In genomic region chrX:103607385-103608304, GRCh38 we compare ENCODE assay signal across 9 cellular contexts. TPM values are rescaled to one million over a fixed set of nuclear protein-coding genes. Genes with fewer than 3 reads are reported as not detected.
A peak's percentile ranks its signal among the peaks of the same experiment; 100 is the strongest.
DNase-seq lines count a peak whose midpoint lies in the region; ATAC-seq and TF ChIP-seq lines count a peak whose summit lies in the region.
"Had no signal": no experiment of that assay in that cellular context is flagged by ENCODE, and none has a peak within 500 bp of the region (broad histone marks: within the 10 kb centered on the region; RNA-seq: fewer than 3 reads in every experiment).

Gene TCEAL3 (plus strand): TSS chrX:103607963. CDS start chrX:103609065, 1,102 bp downstream.

- DNase-seq in A673 (ENCODE audit: low spot score): peak; percentile 27
- peak; percentile 35 for DNase-seq in NCI-H774 (lab: John Stamatoyannopoulos, UW)
- peak; percentile 26 for DNase-seq in activated naive CD8-positive, alpha-beta T cell treated with anti-CD3 and anti-CD28 coated beads, Interleukin-2, amount 50 U/mL, for 24 hours
- DNase-seq in Right ventricle myocardium superior: peak; percentile 65
- DNase-seq in osteocyte (ENCODE audit: extremely low spot score, unreplicated experiment): peak; percentile 87
- no peak for DNase-seq in foreskin melanocyte

- ATAC-seq in GM18505 (IDR thresholded peaks at IDR 0.05; ENCODE audit: unreplicated experiment) (peak; percentile 84), HG02981 (IDR thresholded peaks at IDR 0.05; ENCODE audit: unreplicated experiment) (peak; percentile 69), Right ventricle myocardium superior (ENCODE audit: poor library complexity) (peak; percentile 97)
- peak; percentile 73 for ATAC-seq in activated naive CD8-positive, alpha-beta T cell treated with anti-CD3 and anti-CD28 coated beads, Interleukin-2, amount 50 U/mL, for 24 hours
- ATAC-seq: HCT116 had no signal

- peak within 1 kb of the TSS; percentile 76 for H3K4me3 Mint-ChIP-seq in activated naive CD8-positive, alpha-beta T cell treated with anti-CD3 and anti-CD28 coated beads, Interleukin-2, amount 50 U/mL, for 24 hours
- H3K4me3 Mint-ChIP-seq in osteocyte (ENCODE audit: unreplicated experiment): peak within 1 kb of the TSS; percentile 81

- POLR2A ChIA-PET in A673 (lab: Charles Lee; ENCODE audit: low non-redundant PET): no interaction called here

- no peaks in the 10 kb centered on the region for H3K9me3 ChIP-seq in A673 (ENCODE audit: low read depth, low read length, poor library complexity, severe bottlenecking)

- peak within 1 kb of the TSS; percentile 61 for H3K27ac ChIP-seq in A673 (ENCODE audit: low read depth, low read length, poor library complexity, severe bottlenecking)

- H3K27ac Mint-ChIP-seq in activated naive CD8-positive, alpha-beta T cell treated with anti-CD3 and anti-CD28 coated beads, Interleukin-2, amount 50 U/mL, for 24 hours: peak within 1 kb of the TSS; percentile 42
- H3K27ac Mint-ChIP-seq in osteocyte (ENCODE audit: unreplicated experiment): peak within 1 kb of the TSS; percentile 90

- intact Hi-C loops in A673 (cut with micrococcal nuclease; ENCODE audit: unreplicated experiment) (no loop called here), Right ventricle myocardium superior (cut with DNase I) (no loop called here)

- H3K4me1 ChIP-seq in A673 (ENCODE audit: insufficient read depth, low read length, poor library complexity, severe bottlenecking): no peaks in the 10 kb centered on the region

- H3K36me3 Mint-ChIP-seq in activated naive CD8-positive, alpha-beta T cell treated with anti-CD3 and anti-CD28 coated beads, Interleukin-2, amount 50 U/mL, for 24 hours (ENCODE audit: low read depth): peaks cover 2% of the 10 kb centered on the region
- H3K36me3 Mint-ChIP-seq in osteocyte (ENCODE audit: unreplicated experiment): peaks cover 1% of the 10 kb centered on the region

- peaks cover 3% of the 10 kb centered on the region for H3K27me3 ChIP-seq in A673 (replicated peaks; ENCODE audit: insufficient read depth, low read depth, low read length, poor library complexity)

- no TSS peak for BruUV-seq in A673 (replicated peaks; lab: Mats Ljungman, UMichigan)

- H3K27me3 Mint-ChIP-seq in activated naive CD8-positive, alpha-beta T cell treated with anti-CD3 and anti-CD28 coated beads, Interleukin-2, amount 50 U/mL, for 24 hours: peaks cover 5% of the 10 kb centered on the region
- no peaks in the 10 kb centered on the region for H3K27me3 Mint-ChIP-seq in osteocyte (ENCODE audit: unreplicated experiment)

- no peaks in the 10 kb centered on the region for H3K36me3 ChIP-seq in A673 (ENCODE audit: insufficient read depth, low read length, poor library complexity, severe bottlenecking)

- TF ChIP-seq CTCF in A673 (conservative IDR thresholded peaks at IDR 0.05; ENCODE audit: low read depth, low read length) (no peak), osteocyte (IDR thresholded peaks at IDR 0.05) (no peak)

- CTCF ChIA-PET in A673 (lab: Charles Lee): interaction anchor here (0.6 kb wide), 1 partner anchor 14 kb away, joined by 3 read pairs; no protein-coding TSS in a partner anchor

- TF ChIP-seq POLR2A in GM18505 (IDR thresholded peaks at IDR 0.05; ENCODE audit: borderline replicate concordance, extremely low read depth, insufficient read depth, insufficient read length): no peak

- H3K9me3 Mint-ChIP-seq in activated naive CD8-positive, alpha-beta T cell treated with anti-CD3 and anti-CD28 coated beads, Interleukin-2, amount 50 U/mL, for 24 hours: no peaks in the 10 kb centered on the region
- H3K9me3 Mint-ChIP-seq in osteocyte (ENCODE audit: unreplicated experiment): peaks cover 14% of the 10 kb centered on the region

- H3K4me3 ChIP-seq in A673 (ENCODE audit: low read depth, low read length, poor library complexity, severe bottlenecking): peak within 1 kb of the TSS; percentile 58

- peaks cover 5% of the 10 kb centered on the region for H3K4me1 Mint-ChIP-seq in activated naive CD8-positive, alpha-beta T cell treated with anti-CD3 and anti-CD28 coated beads, Interleukin-2, amount 50 U/mL, for 24 hours
- peaks cover 17% of the 10 kb centered on the region for H3K4me1 Mint-ChIP-seq in osteocyte (ENCODE audit: unreplicated experiment)

RNA-seq across cellular contexts. Expression of gene TCEAL3, which starts in this region (rescaled TPM):
- 12.1 and 15.9 TPM in 2 replicates for total RNA-seq in A673 (2021)
- total RNA-seq in Right ventricle myocardium superior: 14.8 TPM
- total RNA-seq in osteocyte: 36.5 and 38.4 TPM in 2 replicates
